In the genomic region with DNA sequence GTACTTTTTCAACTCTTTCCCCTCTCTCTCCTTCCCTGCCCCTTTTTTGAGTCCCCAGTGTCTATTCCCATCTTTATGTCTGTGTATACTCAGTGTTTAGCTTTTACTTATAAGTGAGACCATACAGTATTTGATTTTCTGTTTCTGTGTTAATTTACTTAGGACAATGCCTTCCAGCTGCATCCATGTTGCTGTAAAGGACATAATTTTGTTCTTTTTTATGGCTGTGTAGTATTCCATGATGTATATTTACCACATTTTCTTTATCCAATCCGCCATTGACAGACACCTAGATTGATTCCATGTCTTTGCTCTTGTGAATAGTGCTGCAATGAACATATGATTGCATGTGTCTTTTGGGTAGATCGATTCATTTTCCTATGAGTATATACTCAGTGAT, we compare ENCODE assay signal across 41 cellular contexts. TPM values are rescaled to one million over a fixed set of nuclear protein-coding genes. Genes with fewer than 3 reads are reported as not detected.
"Had no signal": no experiment of that assay in that cellular context is flagged by ENCODE, and none has a peak within 500 bp of the region (broad histone marks: within the 10 kb centered on the region; RNA-seq: fewer than 3 reads in every experiment).

No MANE protein-coding gene starts in this region.

- H3K27me3 ChIP-seq: adrenal gland, body of pancreas, brain microvascular endothelial cell, breast epithelium, cardiac muscle cell had no signal

- H3K36me3 Mint-ChIP-seq: activated naive CD4-positive, alpha-beta T cell treated with anti-CD3 and anti-CD28 coated beads, Interleukin-2, amount 10 ng/mL, durations not matched to agents 7 days and 5 days; activated naive CD4-positive, alpha-beta T cell treated with anti-CD3 and anti-CD28 coated beads, Interleukin-2, amount 50 U/mL, for 24 hours; activated naive CD4-positive, alpha-beta T cell treated with anti-CD3 and anti-CD28 coated beads, Interleukin-2, amount 50 U/mL, for 72 hours; activated naive CD8-positive, alpha-beta T cell treated with anti-CD3 and anti-CD28 coated beads, Interleukin-2, amount 10 ng/mL, durations not matched to agents 7 days and 5 days; brain had no signal

- H3K9me3 Mint-ChIP-seq: activated naive CD4-positive, alpha-beta T cell treated with anti-CD3 and anti-CD28 coated beads for 36 hours; activated naive CD4-positive, alpha-beta T cell treated with anti-CD3 and anti-CD28 coated beads, Interleukin-2, amount 10 ng/mL, durations not matched to agents 7 days and 5 days; activated naive CD8-positive, alpha-beta T cell treated with anti-CD3 and anti-CD28 coated beads, Interleukin-2, amount 10 ng/mL, durations not matched to agents 7 days and 5 days; activated T-cell treated with anti-CD3 and anti-CD28 coated beads, Interleukin-2, amount 50 U/mL, for 24 hours; activated T-helper 1 cell treated with anti-CD3 and anti-CD28 coated beads, Interleukin-12 subunit alpha, Interleukin-12 subunit beta, Interleukin-2, Interleukin-4 antibody, amounts not matched to agents 30 ng/mL and 10 ng/mL and 1 ng/mL, durations not matched to agents 14 hours and 24 hours and 36 hours; activated T-helper 17 cell treated with anti-CD3 and anti-CD28 coated beads, Interleukin-2, amount 50 U/mL, for 72 hours; activated T-helper 2 cell treated with anti-CD3 and anti-CD28 coated beads, Interferon-gamma antibody, Interleukin-2, Interleukin-4, amounts not matched to agents 10 μg/mL and 5 μg/mL and 100 μg/mL, durations not matched to agents 14 hours and 24 hours and 36 hours; brain; central memory CD8-positive, alpha-beta T cell had no signal

- H3K27ac ChIP-seq: adrenal gland, body of pancreas, breast epithelium, cardiac muscle cell had no signal

- H3K4me1 ChIP-seq: adrenal gland, body of pancreas, breast epithelium had no signal

- H3K4me1 Mint-ChIP-seq: activated naive CD4-positive, alpha-beta T cell treated with anti-CD3 and anti-CD28 coated beads, Interleukin-2, amount 10 ng/mL, durations not matched to agents 7 days and 5 days; activated naive CD4-positive, alpha-beta T cell treated with anti-CD3 and anti-CD28 coated beads, Interleukin-2, amount 50 U/mL, for 24 hours; activated naive CD8-positive, alpha-beta T cell treated with anti-CD3 and anti-CD28 coated beads, Interleukin-2, amount 10 ng/mL, durations not matched to agents 7 days and 5 days; activated T-helper 17 cell treated with anti-CD3 and anti-CD28 coated beads, Interleukin-2, amount 50 U/mL, for 72 hours; brain; central memory CD8-positive, alpha-beta T cell had no signal

- H3K27ac Mint-ChIP-seq: activated naive CD4-positive, alpha-beta T cell treated with anti-CD3 and anti-CD28 coated beads for 36 hours; activated naive CD4-positive, alpha-beta T cell treated with anti-CD3 and anti-CD28 coated beads, Interleukin-2, amount 10 ng/mL, durations not matched to agents 7 days and 5 days; activated naive CD4-positive, alpha-beta T cell treated with anti-CD3 and anti-CD28 coated beads, Interleukin-2, amount 50 U/mL, for 24 hours; activated naive CD4-positive, alpha-beta T cell treated with anti-CD3 and anti-CD28 coated beads, Interleukin-2, amount 50 U/mL, for 72 hours; activated naive CD8-positive, alpha-beta T cell; activated naive CD8-positive, alpha-beta T cell treated with anti-CD3 and anti-CD28 coated beads, Interleukin-2, amount 10 ng/mL, durations not matched to agents 7 days and 5 days; activated T-cell treated with anti-CD3 and anti-CD28 coated beads, Interleukin-2, amount 50 U/mL, for 24 hours; activated T-cell treated with anti-CD3 and anti-CD28 coated beads, Interleukin-2, amount 50 U/mL, for 72 hours; activated T-helper 1 cell treated with anti-CD3 and anti-CD28 coated beads, Interleukin-12 subunit alpha, Interleukin-12 subunit beta, Interleukin-2, Interleukin-4 antibody, amounts not matched to agents 30 ng/mL and 10 ng/mL and 1 ng/mL, durations not matched to agents 14 hours and 24 hours and 36 hours; activated T-helper 17 cell treated with anti-CD3 and anti-CD28 coated beads, Interleukin-2, amount 50 U/mL, for 72 hours; activated T-helper 2 cell treated with anti-CD3 and anti-CD28 coated beads, Interferon-gamma antibody, Interleukin-2, Interleukin-4, amounts not matched to agents 10 μg/mL and 5 μg/mL and 100 μg/mL, durations not matched to agents 14 hours and 24 hours and 36 hours; brain had no signal

- H3K27me3 Mint-ChIP-seq: activated naive CD4-positive, alpha-beta T cell treated with anti-CD3 and anti-CD28 coated beads, Interleukin-2, amount 10 ng/mL, durations not matched to agents 7 days and 5 days; activated T-cell treated with anti-CD3 and anti-CD28 coated beads, Interleukin-2, amount 50 U/mL, for 24 hours; activated T-helper 17 cell treated with anti-CD3 and anti-CD28 coated beads, Interleukin-2, amount 50 U/mL, for 72 hours; brain; central memory CD8-positive, alpha-beta T cell had no signal

- H3K9me3 ChIP-seq: adrenal gland, body of pancreas, breast epithelium had no signal

- H3K36me3 ChIP-seq: adrenal gland, brain microvascular endothelial cell, breast epithelium, cardiac muscle cell had no signal

- DNase-seq: activated effector memory CD4-positive, alpha-beta T cell treated with anti-CD3 and anti-CD28 coated beads, Interleukin-2, amount 50 U/mL, for 16 hours; activated effector memory CD4-positive, alpha-beta T cell treated with Interleukin-2 at 50 U/mL for 16 hours; activated gamma-delta T cell; activated gamma-delta T cell treated with Interleukin-2 at 50 U/mL for 16 hours; activated naive CD4-positive, alpha-beta T cell; activated naive CD4-positive, alpha-beta T cell treated with anti-CD3 and anti-CD28 coated beads for 36 hours; activated naive CD4-positive, alpha-beta T cell treated with anti-CD3 and anti-CD28 coated beads, Interleukin-2, amount 10 ng/mL, durations not matched to agents 7 days and 5 days; activated naive CD4-positive, alpha-beta T cell treated with anti-CD3 and anti-CD28 coated beads, Interleukin-2, amount 50 U/mL, for 16 hours; activated naive CD8-positive, alpha-beta T cell treated with anti-CD3 and anti-CD28 coated beads, Interleukin-2, amount 10 ng/mL, durations not matched to agents 7 days and 5 days; activated T-cell treated with anti-CD3 and anti-CD28 coated beads for 4 hours; activated T-cell treated with anti-CD3 and anti-CD28 coated beads, Interleukin-2, amount 50 U/mL, for 1 hour; activated T-cell treated with anti-CD3 and anti-CD28 coated beads, Interleukin-2, amount 50 U/mL, for 24 hours; activated T-cell treated with anti-CD3 and anti-CD28 coated beads, Interleukin-2, amount 50 U/mL, for 4 hours; activated T-cell treated with anti-CD3 and anti-CD28 coated beads, Interleukin-2, amount 50 U/mL, for 48 hours; activated T-cell treated with anti-CD3 and anti-CD28 coated beads, Interleukin-2, amount 50 U/mL, for 72 hours; adrenal gland; amniotic stem cell; amygdala; anterior cingulate cortex; aorta; body of pancreas; brain microvascular endothelial cell; caudate nucleus; central memory CD4-positive, alpha-beta T cell; cerebellar nuclear complex had no signal

- H3K4me3 Mint-ChIP-seq: activated naive CD4-positive, alpha-beta T cell treated with anti-CD3 and anti-CD28 coated beads for 36 hours; activated naive CD4-positive, alpha-beta T cell treated with anti-CD3 and anti-CD28 coated beads, Interleukin-2, amount 10 ng/mL, durations not matched to agents 7 days and 5 days; activated naive CD4-positive, alpha-beta T cell treated with anti-CD3 and anti-CD28 coated beads, Interleukin-2, amount 50 U/mL, for 24 hours; activated naive CD8-positive, alpha-beta T cell; activated naive CD8-positive, alpha-beta T cell treated with anti-CD3 and anti-CD28 coated beads, Interleukin-2, amount 10 ng/mL, durations not matched to agents 7 days and 5 days; activated T-cell treated with anti-CD3 and anti-CD28 coated beads, Interleukin-2, amount 50 U/mL, for 24 hours; activated T-cell treated with anti-CD3 and anti-CD28 coated beads, Interleukin-2, amount 50 U/mL, for 4 hours; activated T-cell treated with anti-CD3 and anti-CD28 coated beads, Interleukin-2, amount 50 U/mL, for 72 hours; activated T-helper 1 cell treated with anti-CD3 and anti-CD28 coated beads, Interleukin-12 subunit alpha, Interleukin-12 subunit beta, Interleukin-2, Interleukin-4 antibody, amounts not matched to agents 30 ng/mL and 10 ng/mL and 1 ng/mL, durations not matched to agents 14 hours and 24 hours and 36 hours; activated T-helper 17 cell treated with anti-CD3 and anti-CD28 coated beads, Interleukin-2, amount 50 U/mL, for 72 hours; brain; central memory CD8-positive, alpha-beta T cell had no signal

- FAIRE-seq: astrocyte, bronchial epithelial cell, colon had no signal

- ATAC-seq: activated naive CD4-positive, alpha-beta T cell treated with anti-CD3 and anti-CD28 coated beads, Interleukin-2, amount 50 U/mL, for 72 hours; activated T-cell treated with anti-CD3 and anti-CD28 coated beads, Interleukin-2, amount 50 U/mL, for 4 hours; activated T-cell treated with anti-CD3 and anti-CD28 coated beads, Interleukin-2, amount 50 U/mL, for 72 hours; activated T-helper 17 cell treated with anti-CD3 and anti-CD28 coated beads, Interleukin-2, amount 50 U/mL, for 72 hours; body of pancreas had no signal

- H3K4me3 ChIP-seq: adrenal gland, body of pancreas, breast epithelium, cardiac muscle cell had no signal

RNA-seq across cellular contexts. Expression of gene CPB2, which starts 41.5 kb away (rescaled TPM):
- total RNA-seq: activated naive CD4-positive, alpha-beta T cell treated with anti-CD3 and anti-CD28 coated beads for 36 hours; activated naive CD4-positive, alpha-beta T cell treated with anti-CD3 and anti-CD28 coated beads, Interleukin-2, amount 50 U/mL, for 72 hours; activated naive CD8-positive, alpha-beta T cell treated with anti-CD3 and anti-CD28 coated beads, Interleukin-2, amount 10 ng/mL, durations not matched to agents 7 days and 5 days; activated T-cell treated with anti-CD3 and anti-CD28 coated beads, Interleukin-2, amount 50 U/mL, for 72 hours; activated T-helper 1 cell treated with anti-CD3 and anti-CD28 coated beads, Interleukin-12 subunit alpha, Interleukin-12 subunit beta, Interleukin-2, Interleukin-4 antibody, amounts not matched to agents 30 ng/mL and 10 ng/mL and 1 ng/mL, durations not matched to agents 14 hours and 24 hours and 36 hours; activated T-helper 17 cell treated with anti-CD3 and anti-CD28 coated beads, Interleukin-2, amount 50 U/mL, for 72 hours; activated T-helper 2 cell treated with anti-CD3 and anti-CD28 coated beads, Interferon-gamma antibody, Interleukin-2, Interleukin-4, amounts not matched to agents 10 μg/mL and 5 μg/mL and 100 μg/mL, durations not matched to agents 14 hours and 24 hours and 36 hours; aorta; astrocyte; breast epithelium; bronchial epithelial cell; cardiac muscle cell; cardiac septum; cerebellum; chondrocyte had no signal
- polyA plus RNA-seq: aorta, cardiac muscle cell had no signal
